Comparison of ENCODE assay signal across 25 cellular contexts in genomic region chr1:221122501-221122900, GRCh38.
DNase-seq lines count a peak whose midpoint lies in the region; ATAC-seq, FAIRE-seq and TF ChIP-seq lines count a peak whose summit lies in the region.
"Had no signal": no experiment of that assay in that cellular context is flagged by ENCODE, and none has a peak within 500 bp of the region (broad histone marks: within the 10 kb centered on the region; RNA-seq: fewer than 3 reads in every experiment).

No MANE protein-coding gene starts in this region.

- no peak overlapping the region for H3K27ac ChIP-seq in PC-9
- H3K27ac ChIP-seq in mesenchymal stem cell (ENCODE audit: low read length, poor library complexity, severe bottlenecking) = no peak overlapping the region
- no peak overlapping the region for H3K27ac ChIP-seq in RWPE1
- H3K27ac ChIP-seq: BLaER1 had no signal

- BruUV-seq in PC-9 (replicated peaks; lab: Mats Ljungman, UMichigan) = no TSS peak

- H3K36me3 ChIP-seq in PC-9 (ENCODE audit: low read depth) (no peaks in the 10 kb centered on the region), mesenchymal stem cell (ENCODE audit: control insufficient read depth in 1 of 2, insufficient read depth in 2 of 2, low read depth in 1 of 2, low read length in 2 of 2) (no peaks in the 10 kb centered on the region)
- H3K36me3 ChIP-seq: BE2C, BLaER1 had no signal

- H3K18ac ChIP-seq in mesenchymal stem cell (ENCODE audit: low read depth in 1 of 2, low read length in 2 of 2) = peak overlapping the region; percentile 13 to 45

- no peak overlapping the region for H3K14ac ChIP-seq in mesenchymal stem cell (ENCODE audit: low read length in 2 of 2)

- peaks cover 16% of the 10 kb centered on the region for H3K4me1 ChIP-seq in PC-9 (replicated peaks; ENCODE audit: insufficient read depth)
- H3K4me1 ChIP-seq in mesenchymal stem cell (ENCODE audit: control insufficient read depth, insufficient read depth, low read depth, low read length) = no peaks in the 10 kb centered on the region

- no peak for FAIRE-seq in urothelium cell line (lab: Jason Lieb, UNC)
- FAIRE-seq: A204.1, G401.6, GM12891, GM18507 had no signal

- H4K91ac ChIP-seq in mesenchymal stem cell (ENCODE audit: low read length) = no peak overlapping the region

- H3K27me3 ChIP-seq in PC-9 (ENCODE audit: insufficient read depth, low read depth) (no peaks in the 10 kb centered on the region), mesenchymal stem cell (ENCODE audit: control insufficient read depth in 1 of 2, insufficient read depth in 1 of 2, low read length in 2 of 2) (peaks cover 0 to 8% of the 10 kb centered on the region in 2 experiments)
- H3K27me3 ChIP-seq: BE2C, BLaER1 had no signal

- H3K4me3 ChIP-seq in PC-9 (no peak overlapping the region), mesenchymal stem cell (ENCODE audit: insufficient read depth in 1 of 2, low read depth in 1 of 2, low read length in 2 of 2) (no peak overlapping the region)
- H3K4me3 ChIP-seq: BLaER1 had no signal

- no peaks in the 10 kb centered on the region for H3K9me2 ChIP-seq in PC-9 (ENCODE audit: insufficient read depth)

- H2BK12ac ChIP-seq in mesenchymal stem cell (ENCODE audit: low read length in 2 of 2) = no peak overlapping the region

- ATAC-seq in GM18502 (IDR thresholded peaks at IDR 0.05; ENCODE audit: poor library complexity, unreplicated experiment) = no peak

- CTCF ChIA-PET in PC-9 (lab: Charles Lee) (no interaction called here), RWPE1 (lab: Yijun Ruan, JAX) (no interaction called here)

- H3F3A ChIP-seq in PC-9 (ENCODE audit: insufficient read depth, low read depth) = peaks cover 5% of the 10 kb centered on the region; the same call in 1 of the 2 replicates

- H3K4me2 ChIP-seq in PC-9 (no peak overlapping the region), mesenchymal stem cell (ENCODE audit: low read length, poor library complexity, severe bottlenecking) (no peak overlapping the region)
- H3K4me2 ChIP-seq: BLaER1 had no signal

- no peak overlapping the region for H4K8ac ChIP-seq in mesenchymal stem cell (ENCODE audit: low read length)

- no peak overlapping the region for H2BK120ac ChIP-seq in mesenchymal stem cell (ENCODE audit: low read depth, low read length)

- POLR2A ChIA-PET in PC-9 (lab: Charles Lee; ENCODE audit: unreplicated experiment) (no interaction called here), RWPE1 (lab: Yijun Ruan, JAX; ENCODE audit: low non-redundant PET) (interaction anchor here (0.6 kb wide), 1 partner anchor 11 kb away, joined by 3 read pairs; no protein-coding TSS in a partner anchor)

- WGBS in mesenchymal stem cell = 83% methylated on average over 1 of the region's 1 CpG

- no peak overlapping the region for H2BK5ac ChIP-seq in mesenchymal stem cell (ENCODE audit: low read depth, low read length, poor library complexity, severe bottlenecking)

- H2AK5ac ChIP-seq in mesenchymal stem cell (ENCODE audit: low read length, severe bottlenecking) = no peak overlapping the region

- TF ChIP-seq CTCF in PC-9 (conservative IDR thresholded peaks at IDR 0.05) = no peak
- TF ChIP-seq CTCF in RWPE1 (conservative IDR thresholded peaks at IDR 0.05; ENCODE audit: low read depth) = no peak

- H3K9ac ChIP-seq in mesenchymal stem cell (ENCODE audit: low read length) = no peak overlapping the region
- H3K9ac ChIP-seq: BLaER1 had no signal

- peak; percentile 89 for DNase-seq in M059J (ENCODE audit: low read depth)
- no peak for DNase-seq in PC-9
- peak; percentile 30 for DNase-seq in mesenchymal stem cell
- DNase-seq in urothelium cell line (ENCODE audit: low spot score) = no peak
- DNase-seq in RWPE1 (ENCODE audit: low spot score) = no peak
- DNase-seq: 8988T; ACHN; BE2C; C1 segment of cervical spinal cord; CD4-positive, alpha-beta memory T cell; CD4-positive, CD25-positive, alpha-beta regulatory T cell; CD8-positive, alpha-beta memory T cell; COR-L47; DMS 273 treated with DMSO at 0.1 percent for 48 hours; DMS153; DMS53; DMS79; DND-41; GF-D8 had no signal

- no peak overlapping the region for H3K23ac ChIP-seq in mesenchymal stem cell (ENCODE audit: low read length in 2 of 2)

- intact Hi-C loops in PC-9 (cut with micrococcal nuclease; ENCODE audit: unreplicated experiment) = no loop called here

- H3K9me3 ChIP-seq in PC-9 (ENCODE audit: insufficient read depth, low read depth) (peaks cover 3% of the 10 kb centered on the region; the same call in 1 of the 2 replicates), mesenchymal stem cell (ENCODE audit: control insufficient read depth, low read length) (peaks cover 13% of the 10 kb centered on the region)
- H3K9me3 ChIP-seq: BE2C, BLaER1 had no signal

- no peak overlapping the region for H2BK15ac ChIP-seq in mesenchymal stem cell (ENCODE audit: low read depth, poor library complexity, severe bottlenecking)

- no peaks in the 10 kb centered on the region for H3K79me2 ChIP-seq in PC-9 (ENCODE audit: low read depth)

- H2AFZ ChIP-seq in PC-9 (0 out of 2 replicates have a peak overlapping the region, but pooled peaks have one; percentile 29), mesenchymal stem cell (ENCODE audit: low read depth, low read length) (no peak overlapping the region)

- no peaks in the 10 kb centered on the region for H4K20me1 ChIP-seq in PC-9 (ENCODE audit: insufficient read depth)
- H4K20me1 ChIP-seq: BLaER1 had no signal

- H3K4ac ChIP-seq in mesenchymal stem cell (ENCODE audit: low read depth in 1 of 2, low read length in 2 of 2) = no peak overlapping the region

- H3K79me1 ChIP-seq in mesenchymal stem cell (replicated peaks; ENCODE audit: low read length, poor library complexity, severe bottlenecking) = no peaks in the 10 kb centered on the region

Comparison
In these comparisons a context has a peak if more than half of its experiments do, and no peak if none do; other contexts are left out.
1. DNase-seq: peak in M059J (single experiment) and mesenchymal stem cell (single experiment); none in PC-9 (0 of 2), urothelium cell line (single experiment) and RWPE1 (single experiment).